1 cellular context compared by ENCODE assay signal in genomic region chr17:78294776-78295175, GRCh38.
TF ChIP-seq lines count a peak whose summit lies in the region.

No MANE protein-coding gene starts in this region.

TF ChIP-seq in WTC11, 78 proteins besides CTCF, POLR2A, EP300 and RAD21:
- TF ChIP-seq ARID4B (CRISPR knock-in tag; IDR thresholded peaks at IDR 0.05; ENCODE audit: borderline replicate concordance) (no peak), ZNF512 (CRISPR knock-in tag; IDR thresholded peaks at IDR 0.05; ENCODE audit: borderline replicate concordance) (no peak), ZNF281 (CRISPR knock-in tag; IDR thresholded peaks at IDR 0.05) (no peak), TEAD4 (CRISPR knock-in tag; IDR thresholded peaks at IDR 0.05) (no peak), MYBL2 (CRISPR knock-in tag; IDR thresholded peaks at IDR 0.05) (no peak)
